In the genomic region with DNA sequence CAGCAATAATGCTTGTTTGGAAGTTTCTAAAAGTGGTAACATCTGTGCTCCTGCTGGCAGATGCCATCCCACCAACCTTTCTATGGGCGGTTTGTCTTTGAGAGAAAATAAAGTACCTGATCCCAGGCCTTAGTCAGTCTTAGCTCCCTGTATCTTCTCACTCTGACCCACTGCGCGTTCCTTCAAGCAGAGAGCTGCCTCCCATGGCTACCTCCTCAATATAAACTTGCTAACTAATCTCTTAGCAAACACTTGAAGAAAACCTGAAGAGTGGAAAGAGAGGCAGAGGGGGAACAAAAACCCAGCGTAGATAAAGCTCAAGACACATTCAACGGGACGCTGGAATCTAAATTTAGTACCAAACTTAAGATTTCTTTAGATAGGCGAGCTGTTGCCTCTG, we compare ENCODE assay signal across 22 cellular contexts. TPM values are rescaled to one million over a fixed set of nuclear protein-coding genes. Genes with fewer than 3 reads are reported as not detected.
DNase-seq lines count a peak whose midpoint lies in the region; ATAC-seq, FAIRE-seq and TF ChIP-seq lines count a peak whose summit lies in the region.
"Had no signal": no experiment of that assay in that cellular context is flagged by ENCODE, and none has a peak within 500 bp of the region (broad histone marks: within the 10 kb centered on the region; RNA-seq: fewer than 3 reads in every experiment).

No MANE protein-coding gene starts in this region.

- H3K27me3 ChIP-seq in ectodermal cell (ENCODE audit: control insufficient read depth, insufficient read depth, low read length, poor library complexity, severe bottlenecking), result no peaks in the 10 kb centered on the region

- H3K9me3 ChIP-seq in ectodermal cell (ENCODE audit: control insufficient read depth, low read length), result no peaks in the 10 kb centered on the region

- DNase-seq in natural killer cell, result no peak
- DNase-seq in D721Med (ENCODE audit: insufficient read length, low spot score), result no peak
- no peak for DNase-seq in stimulated activated CD4-positive, alpha-beta T cell treated with anti-CD3 and anti-CD28 coated beads, Interleukin-4, amount 100 ng/mL, for 1 hour
- DNase-seq in AG08396 (ENCODE audit: low spot score), result no peak
- DNase-seq in NCI-H1436 treated with DMSO at 0.1 percent for 48 hours (lab: John Stamatoyannopoulos, UW), result no peak
- DNase-seq: Calu3; central memory CD4-positive, alpha-beta T cell; foreskin melanocyte; GDM1; IMR-90; MM.1S; naive thymus-derived CD8-positive, alpha-beta T cell; NCI-H187; NCI-H446 treated with DMSO at 0.1 percent for 48 hours had no signal

- peaks cover 3% of the 10 kb centered on the region for H3K36me3 ChIP-seq in ectodermal cell (ENCODE audit: control insufficient read depth, insufficient read depth, low read length)

- no peak for FAIRE-seq in D721Med (lab: Jason Lieb, UNC)
- FAIRE-seq: endometrium, GM12878 had no signal

- 53 to 67% methylated on average over 7 of the region's 7 CpGs for WGBS in ectodermal cell, 2 experiments

- H3K4me1 ChIP-seq in ectodermal cell (ENCODE audit: control insufficient read depth, insufficient read depth, low read length), result peaks cover 55% of the 10 kb centered on the region

- peak overlapping the region; percentile 42 for H3K27ac ChIP-seq in angular gyrus (ENCODE audit: low read depth, low read length)
- peak overlapping the region; percentile 58 for H3K27ac ChIP-seq in ectodermal cell (ENCODE audit: insufficient read depth, low read depth, low read length, poor library complexity, severe bottlenecking)
- peak overlapping the region; percentile 75 for H3K27ac ChIP-seq in temporal lobe (ENCODE audit: low read depth, low read length)

- intact Hi-C loops in natural killer cell (cut with micrococcal nuclease), result no loop called here

- no peaks in the 10 kb centered on the region for H3K27me3 Mint-ChIP-seq in natural killer cell (ENCODE audit: low read depth in 2 of 2)
- H3K27me3 Mint-ChIP-seq: B cell had no signal

- H3K9me3 Mint-ChIP-seq in natural killer cell, result no peaks in the 10 kb centered on the region
- H3K9me3 Mint-ChIP-seq: naive thymus-derived CD8-positive, alpha-beta T cell; WTC11 had no signal

- H3K36me3 Mint-ChIP-seq in natural killer cell, result peaks cover 16% of the 10 kb centered on the region
- H3K36me3 Mint-ChIP-seq: naive thymus-derived CD8-positive, alpha-beta T cell; WTC11 had no signal

- H3K4me3 Mint-ChIP-seq in natural killer cell, result peak overlapping the region; percentile 95
- H3K4me3 Mint-ChIP-seq: B cell; naive thymus-derived CD8-positive, alpha-beta T cell; WTC11 had no signal

- no peak for ATAC-seq in natural killer cell
- ATAC-seq: GM12878; left lobe of liver; naive thymus-derived CD8-positive, alpha-beta T cell; WTC11 had no signal

- no peak overlapping the region for H3K27ac Mint-ChIP-seq in natural killer cell
- H3K27ac Mint-ChIP-seq: B cell, WTC11 had no signal

- H3K4me1 Mint-ChIP-seq in natural killer cell, result peaks cover 80 to 91% of the 10 kb centered on the region in 2 donors

- TF ChIP-seq CTCF in natural killer cell (IDR thresholded peaks at IDR 0.05) (no peak), D721Med (IDR thresholded peaks at IDR 0.05; ENCODE audit: insufficient read depth, missing control alignments) (no peak)

- H3K4me3 ChIP-seq in ectodermal cell (ENCODE audit: insufficient read depth, low read depth, low read length), result no peak overlapping the region
- H3K4me3 ChIP-seq: GM12878 had no signal

RNA-seq across cellular contexts. Expression of a gene that starts 17.6 kb away (rescaled TPM):
- polyA plus RNA-seq in ectodermal cell (2013, experiment 1 of 4), result 134 TPM
- polyA plus RNA-seq in ectodermal cell (2013, experiment 2 of 4), result 125 TPM
- 87.6 TPM for polyA plus RNA-seq in ectodermal cell (2013, experiment 3 of 4)
- 98.3 TPM for polyA plus RNA-seq in ectodermal cell (2013, experiment 4 of 4)
- total RNA-seq in natural killer cell, result 1,000 to 10,000 TPM in 1 of 3 donors, 100 to 1,000 TPM in 2; 718 to 1,143 (median 944) TPM
- total RNA-seq in temporal lobe, result 283 TPM
